15 cellular contexts compared by ENCODE assay signal in the genomic region with DNA sequence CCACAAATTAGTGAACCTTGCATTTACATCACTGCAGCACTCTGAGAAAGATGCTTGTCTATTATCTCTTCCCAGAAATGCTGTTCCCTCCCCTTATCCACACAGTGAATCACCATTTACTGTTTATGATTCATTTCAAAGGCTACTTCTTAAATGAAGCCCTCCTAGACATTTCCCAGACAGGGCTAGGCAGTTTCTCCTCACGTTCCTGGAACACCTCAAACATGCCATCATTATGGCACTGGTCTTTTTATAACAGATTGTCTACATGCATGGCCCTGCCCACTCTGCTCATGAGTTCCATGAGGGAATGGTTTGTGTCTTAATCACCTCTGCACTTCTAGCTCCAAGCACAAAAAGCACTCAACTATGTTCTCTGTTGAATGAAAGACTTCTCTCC. TPM values are rescaled to one million over a fixed set of nuclear protein-coding genes. Genes with fewer than 3 reads are reported as not detected.
DNase-seq lines count a peak whose midpoint lies in the region; ATAC-seq and TF ChIP-seq lines count a peak whose summit lies in the region.
"Had no signal": no experiment of that assay in that cellular context is flagged by ENCODE, and none has a peak within 500 bp of the region (broad histone marks: within the 10 kb centered on the region; RNA-seq: fewer than 3 reads in every experiment).

No MANE protein-coding gene starts in this region.

- H3K27me3 ChIP-seq in BJ (ENCODE audit: control insufficient read depth, insufficient read depth, low read length) = no peaks in the 10 kb centered on the region
- H3K27me3 ChIP-seq in IMR-90 (ENCODE audit: control insufficient read depth, insufficient read depth, low read length) = no peaks in the 10 kb centered on the region
- H3K27me3 ChIP-seq in aorta (ENCODE audit: control insufficient read depth in 1 of 2, insufficient read depth in 2 of 2, low read length in 1 of 2) = no peaks in the 10 kb centered on the region
- H3K27me3 ChIP-seq in adrenal gland = no peaks in the 10 kb centered on the region
- H3K27me3 ChIP-seq: SJCRH30 had no signal

- peak; percentile 79 for ATAC-seq in IMR-90 (ENCODE audit: low read depth)
- ATAC-seq in left colon = peak; percentile 25
- no peak for ATAC-seq in aorta (ENCODE audit: low FRiP score)
- ATAC-seq in stimulated activated naive CD8-positive, alpha-beta T cell treated with anti-CD3 and anti-CD28 coated beads, Interleukin-15, Interleukin-2, amounts not matched to agents 100 U/mL and 50 U/mL, for 24 hours = no peak
- no peak for ATAC-seq in GM21737 (IDR thresholded peaks at IDR 0.05; ENCODE audit: unreplicated experiment)
- ATAC-seq: activated CD4-positive, CD25-positive, alpha-beta regulatory T cell treated with anti-CD3 and anti-CD28 coated beads, Interleukin-2, amount 50 U/mL, for 24 hours; GM12878 had no signal

- no TSS peak for BruUV-seq in IMR-90 (replicated peaks; lab: Mats Ljungman, UMichigan)

- H3K79me1 ChIP-seq in IMR-90 (ENCODE audit: low read depth in 1 of 2, low read length in 2 of 2) = peaks cover 0 to 8% of the 10 kb centered on the region in 2 experiments; a peak in 3 of 4 replicates

- H3K4me1 ChIP-seq in IMR-90 (ENCODE audit: control insufficient read depth, insufficient read depth, low read length) = peaks cover 10% of the 10 kb centered on the region
- no peaks in the 10 kb centered on the region for H3K4me1 ChIP-seq in aorta (ENCODE audit: control insufficient read depth in 1 of 2, insufficient read depth in 2 of 2, low read length in 2 of 2)
- H3K4me1 ChIP-seq in adrenal gland (replicated peaks in 1 of 2) = no peaks in the 10 kb centered on the region
- H3K4me1 ChIP-seq: SJCRH30 had no signal

- H3K56ac ChIP-seq in IMR-90 (ENCODE audit: extremely low read depth, insufficient read depth, low read length) = peak overlapping the region; percentile 5; the same call in 1 of the 2 replicates

- peaks cover 8% of the 10 kb centered on the region for H3K9me1 ChIP-seq in IMR-90 (ENCODE audit: insufficient read depth, low read length)

- H3K4ac ChIP-seq in IMR-90 (ENCODE audit: low read depth, low read length) = 0 out of 2 replicates have a peak overlapping the region, but pooled peaks have one; percentile 24

- H4K5ac ChIP-seq in IMR-90 (ENCODE audit: low read depth, low read length) = no peak overlapping the region

- no peaks in the 10 kb centered on the region for H4K20me1 ChIP-seq in IMR-90 (ENCODE audit: insufficient read depth, low read length)

- no peak overlapping the region for H2AK9ac ChIP-seq in IMR-90 (replicated peaks; ENCODE audit: low read depth, low read length, poor library complexity)

- H2AK5ac ChIP-seq in IMR-90 (ENCODE audit: low read depth, low read length) = no peak overlapping the region

- H2BK5ac ChIP-seq in IMR-90 (ENCODE audit: low read depth, low read length, poor library complexity, severe bottlenecking) = peak overlapping the region; percentile 93

- dilution Hi-C loops in IMR-90 (cut with HindIII; ENCODE audit: low sequenced_read_pairs, unreplicated experiment) = no loop called here

- H3K9ac ChIP-seq in IMR-90 (ENCODE audit: low read depth, low read length) = no peak overlapping the region

- POLR2A ChIA-PET in BJ (lab: Charles Lee) = no interaction called here
- POLR2A ChIA-PET in IMR-90 (lab: Charles Lee; ENCODE audit: unreplicated experiment) = no interaction called here

- H3K4me2 ChIP-seq in IMR-90 (ENCODE audit: low read depth, low read length) = peak overlapping the region; percentile 6; the same call in 1 of the 2 replicates

- peak overlapping the region; percentile 38; the same call in 1 of the 2 replicates for H3K14ac ChIP-seq in IMR-90 (replicated peaks; ENCODE audit: low read depth, low read length)

- H2AFZ ChIP-seq in IMR-90 (replicated peaks; ENCODE audit: low read length, poor library complexity) = no peak overlapping the region

- peak overlapping the region in 1 of 2 experiments; percentile 50; a peak in 2 of 4 replicates for H4K8ac ChIP-seq in IMR-90 (ENCODE audit: low read depth in 2 of 2, low read length in 2 of 2)

- DNase-seq in BJ (ENCODE audit: low read depth) (peak; percentile 85), IMR-90 (peak; percentile 82), cardiac fibroblast (ENCODE audit: low read depth in 2 of 2) (peak; percentile 69 to 89), left colon (no peak), aorta (no peak), adrenal gland (no peak)
- no peak for DNase-seq in stimulated activated naive CD8-positive, alpha-beta T cell treated with anti-CD3 and anti-CD28 coated beads, Interleukin-15, Interleukin-2, amounts not matched to agents 100 U/mL and 50 U/mL, for 24 hours
- DNase-seq: Calu3, dermis blood vessel endothelial cell, NCI-H345, SJCRH30 had no signal

- 0 out of 2 replicates have a peak overlapping the region, but pooled peaks have one; percentile 14 for H4K91ac ChIP-seq in IMR-90 (ENCODE audit: insufficient read depth, low read depth, low read length)

- intact Hi-C loops in IMR-90 (cut with micrococcal nuclease) (no loop called here), left colon (cut with DNase I, micrococcal nuclease) (no loop called here), aorta (cut with DNase I) (no loop called here), adrenal gland (cut with DNase I) (no loop called here)

- H3K4me3 ChIP-seq in BJ (ENCODE audit: low read depth, low read length) (no peak overlapping the region), IMR-90 (ENCODE audit: insufficient read depth, low read depth, low read length) (no peak overlapping the region), cardiac fibroblast (replicated peaks in 1 of 2; ENCODE audit: low read depth in 2 of 2, low read length in 2 of 2) (no peak overlapping the region), aorta (ENCODE audit: low read length in 2 of 2) (no peak overlapping the region), adrenal gland (no peak overlapping the region)
- H3K4me3 ChIP-seq: GM12878, SJCRH30, skin epidermis had no signal

- peaks cover 2% of the 10 kb centered on the region for H3K36me3 ChIP-seq in BJ (ENCODE audit: control insufficient read depth, insufficient read depth, low read length)
- H3K36me3 ChIP-seq in IMR-90 (ENCODE audit: control insufficient read depth, insufficient read depth, low read length) = peaks cover 13% of the 10 kb centered on the region
- peaks cover 0 to 3% of the 10 kb centered on the region in 2 donors for H3K36me3 ChIP-seq in aorta (ENCODE audit: control insufficient read depth in 1 of 2, insufficient read depth in 2 of 2, low read length in 1 of 2)
- H3K36me3 ChIP-seq in adrenal gland (replicated peaks in 1 of 2) = peaks cover 0 to 17% of the 10 kb centered on the region in 2 donors

- H2BK15ac ChIP-seq in IMR-90 (ENCODE audit: low read depth, low read length) = no peak overlapping the region

- H3K27ac ChIP-seq in IMR-90 (ENCODE audit: insufficient read depth, low read length) = peak overlapping the region; percentile 56; the same call in 1 of the 2 replicates
- H3K27ac ChIP-seq in aorta (ENCODE audit: low read depth in 1 of 2, low read length in 2 of 2) = no peak overlapping the region
- no peak overlapping the region for H3K27ac ChIP-seq in adrenal gland
- H3K27ac ChIP-seq: SJCRH30, skin epidermis had no signal

- TF ChIP-seq CTCF in BJ (IDR thresholded peaks at IDR 0.05; ENCODE audit: insufficient read depth, low read depth, low read length) (no peak), IMR-90 (conservative IDR thresholded peaks at IDR 0.05; ENCODE audit: low read depth, low read length) (no peak), cardiac fibroblast (IDR thresholded peaks at IDR 0.05; ENCODE audit: low read depth, low read length) (no peak), adrenal gland (IDR thresholded peaks at IDR 0.05) (no peak)

- TF ChIP-seq RAD21 in IMR-90 (IDR thresholded peaks at IDR 0.05; ENCODE audit: low read length) = no peak

- WGBS in IMR-90 (ENCODE audit: extremely low coverage in 2 of 2, insufficient read length in 1 of 2), 2 experiments = no CpG with 5 or more reads among the region's 1 CpG
- WGBS in aorta, 2 donors = 72 to 76% methylated on average over 1 of the region's 1 CpG
- 75 to 90% (median 81%) methylated on average over 1 of the region's 1 CpG for WGBS in adrenal gland, 4 donors

- peak overlapping the region; percentile 48 for H2BK120ac ChIP-seq in IMR-90 (ENCODE audit: low read depth, low read length)

- H3K9me3 ChIP-seq in IMR-90 (ENCODE audit: control insufficient read depth, insufficient read depth, low read length) (no peaks in the 10 kb centered on the region), aorta (ENCODE audit: control insufficient read depth, low read length) (no peaks in the 10 kb centered on the region), adrenal gland (replicated peaks in 1 of 3) (no peaks in the 10 kb centered on the region)
- H3K9me3 ChIP-seq: SJCRH30 had no signal

- in situ Hi-C loops in IMR-90 (cut with MboI; ENCODE audit: low sequenced_read_pairs) = no loop called here

- H3K18ac ChIP-seq in IMR-90 (ENCODE audit: low read depth, low read length) = no peak overlapping the region

- no peak for TF ChIP-seq POLR2A in IMR-90 (IDR thresholded peaks at IDR 0.05; ENCODE audit: low read depth, low read length)
- TF ChIP-seq POLR2A in adrenal gland (IDR thresholded peaks at IDR 0.05) = no peak

- no peak overlapping the region; the same call in 1 of the 2 replicates for H3K23ac ChIP-seq in IMR-90 (ENCODE audit: low read depth, low read length)

- peak overlapping the region; percentile 41 for H2BK20ac ChIP-seq in IMR-90 (ENCODE audit: low read depth, low read length)

- CTCF ChIA-PET in BJ (lab: Yijun Ruan, JAX) = interaction anchor here (0.5 to 1.6 kb wide), 2 partner anchors 19 to 152 kb away, joined by 3 to 5 read pairs; no protein-coding TSS in a partner anchor
- CTCF ChIA-PET in IMR-90 (lab: Yijun Ruan, JAX) = no interaction called here

RNA-seq across cellular contexts. Expression of a gene that starts 32.2 kb away (rescaled TPM):
- 34.7 and 43.8 TPM in 2 replicates for polyA plus RNA-seq in BJ (2011; rRNA removed)
- polyA minus RNA-seq in BJ (2011; rRNA and poly(A)+ RNA removed) = 26.7 and 36.4 TPM in 2 replicates
- total RNA-seq in IMR-90 (2012; rRNA removed) = 27.4 and 30.6 TPM in 2 replicates
- polyA plus RNA-seq in IMR-90 (2012; rRNA removed) = 34.5 and 35.5 TPM in 2 replicates
- polyA plus RNA-seq in IMR-90 (2012; cell fraction: cytosol; rRNA removed) = 54.5 and 74.3 TPM in 2 replicates
- polyA plus RNA-seq in IMR-90 (2012; cell fraction: nucleus; rRNA removed; ENCODE audit: low replicate concordance) = 33.7 and 52.5 TPM in 2 replicates
- 10 to 100 TPM; 29.9 to 38.5 TPM for total RNA-seq in left colon
- total RNA-seq in aorta = 10 to 100 TPM; 50.8 to 54.6 TPM
- polyA plus RNA-seq in aorta = 10 to 100 TPM; 26.8 to 64.1 TPM
- 10 to 100 TPM; 18.4 to 75.4 (median 53.6) TPM for total RNA-seq in adrenal gland
- 10 to 100 TPM; 34.3 to 42.7 (median 34.6) TPM for polyA plus RNA-seq in adrenal gland

RNA-seq across cellular contexts. Expression of a gene that starts 39.9 kb away (rescaled TPM):
- polyA plus RNA-seq in BJ (2011; rRNA removed) (3.1 and 4.6 TPM in 2 replicates), IMR-90 (2012; rRNA removed) (2.9 and 3.4 TPM in 2 replicates), aorta (10 to 100 TPM in 1 of 2 donors, 1 to 10 TPM in 1; 2.8 to 13.6 TPM), adrenal gland (10 to 100 TPM in 1 of 3 donors, 1 to 10 TPM in 2; 4.8 to 14.6 (median 9.4) TPM)
- 4.2 and 4.4 TPM in 2 replicates for polyA minus RNA-seq in BJ (2011; rRNA and poly(A)+ RNA removed)
- total RNA-seq in IMR-90 (2012; rRNA removed) (9.3 and 10.0 TPM in 2 replicates), left colon (1 to 10 TPM; 6.8 to 9.1 TPM), aorta (10 to 100 TPM; 12.8 to 20.6 TPM), adrenal gland (10 to 100 TPM; 10.4 to 28.5 (median 14.6) TPM)
- polyA plus RNA-seq in IMR-90 (2012; cell fraction: cytosol; rRNA removed) = 1.6 and 2.5 TPM in 2 replicates
- polyA plus RNA-seq in IMR-90 (2012; cell fraction: nucleus; rRNA removed; ENCODE audit: low replicate concordance) = 2.9 and 8.2 TPM in 2 replicates

Comparison
In these comparisons a context has a peak if more than half of its experiments do, and no peak if none do; other contexts are left out.
1. DNase-seq: peak in BJ (single experiment), IMR-90 (single experiment) and cardiac fibroblast (2 of 2); none in left colon (0 of 2), aorta (0 of 2), stimulated activated naive CD8-positive, alpha-beta T cell treated with anti-CD3 and anti-CD28 coated beads, Interleukin-15, Interleukin-2, amounts not matched to agents 100 U/mL and 50 U/mL, for 24 hours (single experiment) and adrenal gland (0 of 7).
2. ATAC-seq: peak in IMR-90 (single experiment) and left colon (single experiment); none in aorta (single experiment), stimulated activated naive CD8-positive, alpha-beta T cell treated with anti-CD3 and anti-CD28 coated beads, Interleukin-15, Interleukin-2, amounts not matched to agents 100 U/mL and 50 U/mL, for 24 hours (single experiment) and GM21737 (single experiment).